Comparison of ENCODE assay signal across 9 cellular contexts in genomic region chr10:12221323-12222298, GRCh38. TPM values are rescaled to one million over a fixed set of nuclear protein-coding genes. Genes with fewer than 3 reads are reported as not detected.
DNase-seq lines count a peak whose midpoint lies in the region; ATAC-seq and TF ChIP-seq lines count a peak whose summit lies in the region.
"Had no signal": no experiment of that assay in that cellular context is flagged by ENCODE, and none has a peak within 500 bp of the region (broad histone marks: within the 10 kb centered on the region; RNA-seq: fewer than 3 reads in every experiment).

No MANE protein-coding gene starts in this region.

- H3K27me3 Mint-ChIP-seq in CD8-positive, alpha-beta T cell (ENCODE audit: low read depth), result no peaks in the 10 kb centered on the region

- H3K27ac ChIP-seq in cingulate gyrus (ENCODE audit: low read depth, low read length), result peak overlapping the region; percentile 60
- H3K27ac ChIP-seq in CD8-positive, alpha-beta T cell (ENCODE audit: low read depth, low read length), result no peak overlapping the region

- ATAC-seq in mucosa of descending colon (peak; percentile 62), GM18868 (IDR thresholded peaks at IDR 0.05; ENCODE audit: unreplicated experiment) (no peak), GM21529 (IDR thresholded peaks at IDR 0.05; ENCODE audit: unreplicated experiment) (no peak)
- ATAC-seq in CD8-positive, alpha-beta T cell, result no peak

- peaks cover 5% of the 10 kb centered on the region for H3K4me1 Mint-ChIP-seq in CD8-positive, alpha-beta T cell (ENCODE audit: low read depth)

- peak; percentile 41 for DNase-seq in ELF-1 (ENCODE audit: low read depth, low spot score)
- DNase-seq in LoVo (ENCODE audit: low spot score), result peak; percentile 46
- DNase-seq in mucosa of descending colon, result no peak
- no peak for DNase-seq in NCI-H1105 (lab: John Stamatoyannopoulos, UW)
- DNase-seq in CD8-positive, alpha-beta T cell, result no peak
- DNase-seq: NCI-H524 treated with DMSO at 0.1 percent for 48 hours had no signal

- POLR2A ChIA-PET in CD8-positive, alpha-beta T cell (lab: Charles Lee), result interaction anchor here (0.9 kb wide), 1 partner anchor 41 kb away, joined by 3 read pairs; no protein-coding TSS in a partner anchor

- H3K4me1 ChIP-seq in mucosa of descending colon (ENCODE audit: low read depth), result peaks cover 7% of the 10 kb centered on the region
- H3K4me1 ChIP-seq in CD8-positive, alpha-beta T cell (ENCODE audit: insufficient read depth, low read length), result no peaks in the 10 kb centered on the region

- H3K36me3 ChIP-seq in mucosa of descending colon (ENCODE audit: low read depth), result no peaks in the 10 kb centered on the region
- peaks cover 36% of the 10 kb centered on the region for H3K36me3 ChIP-seq in CD8-positive, alpha-beta T cell (ENCODE audit: insufficient read depth, low read length)

- H3K9me3 Mint-ChIP-seq in CD8-positive, alpha-beta T cell, result no peaks in the 10 kb centered on the region

- H3K4me3 ChIP-seq in mucosa of descending colon, result no peak overlapping the region
- no peak overlapping the region for H3K4me3 ChIP-seq in CD8-positive, alpha-beta T cell (ENCODE audit: low read depth, low read length)

- H3K9me3 ChIP-seq in mucosa of descending colon, result no peaks in the 10 kb centered on the region
- H3K9me3 ChIP-seq in CD8-positive, alpha-beta T cell (ENCODE audit: low read length), result no peaks in the 10 kb centered on the region

- CTCF ChIA-PET in CD8-positive, alpha-beta T cell (lab: Charles Lee), result interaction anchor here (0.6 to 1.4 kb wide), 2 partner anchors 10 to 660 kb away, joined by 4 to 5 read pairs; no protein-coding TSS in a partner anchor

- no peak for TF ChIP-seq CTCF in mucosa of descending colon (IDR thresholded peaks at IDR 0.05)
- TF ChIP-seq CTCF in CD8-positive, alpha-beta T cell (IDR thresholded peaks at IDR 0.05), result no peak

- intact Hi-C loops in mucosa of descending colon (cut with DNase I, micrococcal nuclease), result no loop called here
- intact Hi-C loops in CD8-positive, alpha-beta T cell (cut with DNase I, micrococcal nuclease), result no loop called here

- H3K27me3 ChIP-seq in CD8-positive, alpha-beta T cell (ENCODE audit: insufficient read depth, low read length), result no peaks in the 10 kb centered on the region

- H3K27ac Mint-ChIP-seq in CD8-positive, alpha-beta T cell, result no peak overlapping the region

- H3K36me3 Mint-ChIP-seq in CD8-positive, alpha-beta T cell, result peaks cover 67% of the 10 kb centered on the region

- no peak overlapping the region for H3K4me3 Mint-ChIP-seq in CD8-positive, alpha-beta T cell

RNA-seq across cellular contexts. Expression of gene CDC123, which starts 25.6 kb away (rescaled TPM):
- total RNA-seq in mucosa of descending colon, result 10 to 100 TPM; 40.5 to 66.1 (median 48.4) TPM
- 10 to 100 TPM; 45.3 to 55.0 TPM for total RNA-seq in CD8-positive, alpha-beta T cell

RNA-seq across cellular contexts. Expression of gene NUDT5, which starts 25.9 kb away (rescaled TPM):
- total RNA-seq in mucosa of descending colon, result 10 to 100 TPM; 32.0 to 44.7 (median 32.8) TPM
- total RNA-seq in CD8-positive, alpha-beta T cell, result 10 to 100 TPM; 12.1 to 13.6 TPM

Comparison
In these comparisons a context has a peak if more than half of its experiments do, and no peak if none do; other contexts are left out.
1. DNase-seq: peak in ELF-1 (single experiment) and LoVo (single experiment); none in mucosa of descending colon (0 of 3), NCI-H1105 (single experiment) and CD8-positive, alpha-beta T cell (0 of 7).